ENCODE assay signal across 10 cellular contexts in the genomic region with DNA sequence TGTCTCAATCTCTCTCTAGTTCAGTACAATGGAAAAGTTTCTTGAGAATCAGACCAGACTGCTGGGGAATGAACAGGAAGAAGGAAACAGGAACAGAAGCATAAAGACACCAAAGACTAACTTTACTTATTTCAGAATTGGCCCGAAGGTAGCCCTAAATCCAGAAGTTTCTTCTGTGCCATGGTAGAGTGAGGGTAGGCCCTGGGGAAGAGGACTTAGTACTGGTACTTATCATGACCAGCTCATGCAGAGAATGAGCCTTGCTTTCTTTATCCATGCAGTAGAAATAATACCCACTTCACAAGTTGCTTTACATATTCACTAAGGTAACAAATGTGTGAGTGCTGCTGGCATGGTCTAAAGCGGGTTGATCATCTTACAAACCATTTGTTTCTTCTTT.
A peak's percentile ranks its signal among the peaks of the same experiment; 100 is the strongest.
DNase-seq lines count a peak whose midpoint lies in the region; ATAC-seq and TF ChIP-seq lines count a peak whose summit lies in the region.
"Had no signal": no experiment of that assay in that cellular context is flagged by ENCODE, and none has a peak within 500 bp of the region (broad histone marks: within the 10 kb centered on the region; RNA-seq: fewer than 3 reads in every experiment).

No MANE protein-coding gene starts in this region.

- H4K91ac ChIP-seq in trophoblast cell (ENCODE audit: low read depth, low read length), result no peak overlapping the region

- intact Hi-C loops in Calu3 (cut with micrococcal nuclease; ENCODE audit: unreplicated experiment), result no loop called here

- no peak overlapping the region for H3K18ac ChIP-seq in trophoblast cell (ENCODE audit: low read length)

- no peaks in the 10 kb centered on the region for H3K9me3 Mint-ChIP-seq in activated T-helper 17 cell treated with anti-CD3 and anti-CD28 coated beads, Interleukin-2, amount 50 U/mL, for 72 hours
- no peaks in the 10 kb centered on the region for H3K9me3 Mint-ChIP-seq in stimulated activated effector memory CD8-positive, alpha-beta T cell treated with anti-CD3 and anti-CD28 coated beads, Interleukin-12 subunit alpha, Interleukin-12 subunit beta, amount 100 ng/mL, for 72 hours
- no peaks in the 10 kb centered on the region for H3K9me3 Mint-ChIP-seq in immature natural killer cell
- H3K9me3 Mint-ChIP-seq in Calu3 (ENCODE audit: low read depth, unreplicated experiment), result no peaks in the 10 kb centered on the region

- no peak overlapping the region for H3K14ac ChIP-seq in trophoblast cell (ENCODE audit: low read length)

- H2BK120ac ChIP-seq in trophoblast cell (ENCODE audit: insufficient read depth, low read length, poor library complexity), result no peak overlapping the region

- no peak overlapping the region for H2BK5ac ChIP-seq in trophoblast cell (ENCODE audit: low read depth, low read length, poor library complexity)

- no peaks in the 10 kb centered on the region for H3K79me2 ChIP-seq in trophoblast cell (ENCODE audit: control insufficient read depth, insufficient read depth, low read length, poor library complexity)

- no peak overlapping the region for H3K4me3 Mint-ChIP-seq in activated T-helper 17 cell treated with anti-CD3 and anti-CD28 coated beads, Interleukin-2, amount 50 U/mL, for 72 hours
- no peak overlapping the region for H3K4me3 Mint-ChIP-seq in stimulated activated effector memory CD8-positive, alpha-beta T cell treated with anti-CD3 and anti-CD28 coated beads, Interleukin-12 subunit alpha, Interleukin-12 subunit beta, amount 100 ng/mL, for 72 hours
- H3K4me3 Mint-ChIP-seq in immature natural killer cell, result no peak overlapping the region
- no peak overlapping the region for H3K4me3 Mint-ChIP-seq in Calu3 (ENCODE audit: low read depth, unreplicated experiment)

- ATAC-seq in GM18502 (IDR thresholded peaks at IDR 0.05; ENCODE audit: poor library complexity, unreplicated experiment) (peak; percentile 2), HG02678 (IDR thresholded peaks at IDR 0.05; ENCODE audit: unreplicated experiment) (peak; percentile 1)
- ATAC-seq in activated T-helper 17 cell treated with anti-CD3 and anti-CD28 coated beads, Interleukin-2, amount 50 U/mL, for 72 hours (replicated peaks), result peak; percentile 13
- peak; percentile 39 for ATAC-seq in stimulated activated effector memory CD8-positive, alpha-beta T cell treated with anti-CD3 and anti-CD28 coated beads, Interleukin-12 subunit alpha, Interleukin-12 subunit beta, amount 100 ng/mL, for 72 hours

- H3K27ac Mint-ChIP-seq in activated T-helper 17 cell treated with anti-CD3 and anti-CD28 coated beads, Interleukin-2, amount 50 U/mL, for 72 hours, result no peak overlapping the region
- no peak overlapping the region for H3K27ac Mint-ChIP-seq in stimulated activated effector memory CD8-positive, alpha-beta T cell treated with anti-CD3 and anti-CD28 coated beads, Interleukin-12 subunit alpha, Interleukin-12 subunit beta, amount 100 ng/mL, for 72 hours
- no peak overlapping the region for H3K27ac Mint-ChIP-seq in immature natural killer cell
- no peak overlapping the region for H3K27ac Mint-ChIP-seq in Calu3 (ENCODE audit: unreplicated experiment)

- no peak overlapping the region for H3K23ac ChIP-seq in trophoblast cell (ENCODE audit: low read length)

- WGBS in trophoblast cell (ENCODE audit: extremely low coverage, insufficient coverage, insufficient read length), result no CpG with 5 or more reads among the region's 2 CpGs

- H3K4me3 ChIP-seq in trophoblast cell (ENCODE audit: low read depth, low read length), result no peak overlapping the region

- H4K8ac ChIP-seq in trophoblast cell (ENCODE audit: low read depth, low read length), result no peak overlapping the region

- no peaks in the 10 kb centered on the region for H3K79me1 ChIP-seq in trophoblast cell (ENCODE audit: low read length)

- no peak overlapping the region for H2BK12ac ChIP-seq in trophoblast cell (ENCODE audit: low read length)

- H3K36me3 Mint-ChIP-seq in activated T-helper 17 cell treated with anti-CD3 and anti-CD28 coated beads, Interleukin-2, amount 50 U/mL, for 72 hours (ENCODE audit: low read depth), result no peaks in the 10 kb centered on the region
- no peaks in the 10 kb centered on the region for H3K36me3 Mint-ChIP-seq in stimulated activated effector memory CD8-positive, alpha-beta T cell treated with anti-CD3 and anti-CD28 coated beads, Interleukin-12 subunit alpha, Interleukin-12 subunit beta, amount 100 ng/mL, for 72 hours
- H3K36me3 Mint-ChIP-seq in immature natural killer cell (peaks cover 29 to 43% (median 38%) of the 10 kb centered on the region in 3 donors), Calu3 (ENCODE audit: insufficient read depth, unreplicated experiment) (no peaks in the 10 kb centered on the region)

- CTCF ChIA-PET in Calu3 (lab: Charles Lee), result no interaction called here

- no peaks in the 10 kb centered on the region for H3K36me3 ChIP-seq in trophoblast cell (ENCODE audit: control insufficient read depth in 1 of 2, insufficient read depth in 2 of 2, low read length in 2 of 2)

- no peaks in the 10 kb centered on the region for H3K27me3 ChIP-seq in trophoblast cell (ENCODE audit: insufficient read depth, low read length)

- no peak overlapping the region for H3K9ac ChIP-seq in trophoblast cell (ENCODE audit: low read length)

- no peak overlapping the region for H4K12ac ChIP-seq in trophoblast cell (ENCODE audit: low read depth, low read length)

- no peak for DNase-seq in stimulated activated effector memory CD8-positive, alpha-beta T cell treated with anti-CD3 and anti-CD28 coated beads, Interleukin-12 subunit alpha, Interleukin-12 subunit beta, amount 100 ng/mL, for 72 hours (ENCODE audit: low spot score in 2 of 2)
- DNase-seq in immature natural killer cell, result no peak
- no peak for DNase-seq in trophoblast cell
- no peak for DNase-seq in Calu3
- DNase-seq: activated effector memory CD4-positive, alpha-beta T cell treated with Interleukin-2 at 50 U/mL for 16 hours; NK-92 treated with Interleukin-12 subunit alpha and Interleukin-12 subunit beta, amount 100 ng/mL, for 24 hours; T-helper 9 cell had no signal

- H3K27ac ChIP-seq in trophoblast cell (ENCODE audit: low read depth, low read length), result no peak overlapping the region

- no peaks in the 10 kb centered on the region for H3K9me3 ChIP-seq in trophoblast cell (ENCODE audit: insufficient read depth, low read depth, low read length)

- H3K4me1 ChIP-seq in trophoblast cell (ENCODE audit: control insufficient read depth in 1 of 2, insufficient read depth in 2 of 2, low read length in 2 of 2), result no peaks in the 10 kb centered on the region

- no peak overlapping the region for H3K4me2 ChIP-seq in trophoblast cell (ENCODE audit: low read length)

- H3K27me3 Mint-ChIP-seq in activated T-helper 17 cell treated with anti-CD3 and anti-CD28 coated beads, Interleukin-2, amount 50 U/mL, for 72 hours, result no peaks in the 10 kb centered on the region
- H3K27me3 Mint-ChIP-seq in immature natural killer cell (ENCODE audit: low read depth in 3 of 3) (peaks cover 0 to 27% (median 16%) of the 10 kb centered on the region in 3 donors), Calu3 (ENCODE audit: unreplicated experiment) (peaks cover 2% of the 10 kb centered on the region)

- peaks cover 40% of the 10 kb centered on the region for H3K4me1 Mint-ChIP-seq in activated T-helper 17 cell treated with anti-CD3 and anti-CD28 coated beads, Interleukin-2, amount 50 U/mL, for 72 hours
- peaks cover 43% of the 10 kb centered on the region for H3K4me1 Mint-ChIP-seq in stimulated activated effector memory CD8-positive, alpha-beta T cell treated with anti-CD3 and anti-CD28 coated beads, Interleukin-12 subunit alpha, Interleukin-12 subunit beta, amount 100 ng/mL, for 72 hours
- H3K4me1 Mint-ChIP-seq in immature natural killer cell (no peaks in the 10 kb centered on the region), Calu3 (ENCODE audit: low read depth, unreplicated experiment) (no peaks in the 10 kb centered on the region)

- H2AK5ac ChIP-seq in trophoblast cell (ENCODE audit: low read length), result no peak overlapping the region

- no peak for TF ChIP-seq CTCF in Calu3 (IDR thresholded peaks at IDR 0.05; ENCODE audit: unreplicated experiment)

- H3K4ac ChIP-seq in trophoblast cell (ENCODE audit: low read depth, low read length), result no peak overlapping the region

- BruUV-seq in Calu3 (replicated peaks; lab: Mats Ljungman, UMichigan), result no TSS peak

- no peak overlapping the region for H2AFZ ChIP-seq in trophoblast cell (ENCODE audit: insufficient read depth, low read length, poor library complexity)
